Comparison of ENCODE assay signal across 17 cellular contexts in genomic region chr12:130966443-130967030, GRCh38. TPM values are rescaled to one million over a fixed set of nuclear protein-coding genes. Genes with fewer than 3 reads are reported as not detected.
DNase-seq lines count a peak whose midpoint lies in the region; ATAC-seq lines count a peak whose summit lies in the region.
"Had no signal": no experiment of that assay in that cellular context is flagged by ENCODE, and none has a peak within 500 bp of the region (broad histone marks: within the 10 kb centered on the region; RNA-seq: fewer than 3 reads in every experiment).

No MANE protein-coding gene starts in this region.

- H3K27me3 ChIP-seq in BLaER1 treated with 17β-estradiol and CSF1 and Interleukin-3, amounts not matched to agents 10 nM and 100 nM, result no peaks in the 10 kb centered on the region
- H3K27me3 ChIP-seq: MG63 had no signal

- no peaks in the 10 kb centered on the region for H3K36me3 ChIP-seq in BLaER1 treated with 17β-estradiol and CSF1 and Interleukin-3, amounts not matched to agents 10 nM and 100 nM
- H3K36me3 ChIP-seq: MG63 had no signal

- H3K9me3 ChIP-seq in BLaER1 treated with 17β-estradiol and CSF1 and Interleukin-3, amounts not matched to agents 10 nM and 100 nM (replicated peaks in 1 of 11), result peaks cover 0 to 19% (median 12%) of the 10 kb centered on the region in 11 experiments; a peak in 16 of 22 replicates
- H3K9me3 ChIP-seq: MG63 had no signal

- ATAC-seq in sciatic nerve, result no peak
- no peak for ATAC-seq in activated T-helper 17 cell treated with anti-CD3 and anti-CD28 coated beads, Interleukin-2, amount 50 U/mL, for 72 hours (replicated peaks)

- intact Hi-C loops in dendritic cell treated with granulocyte-macrophage colony-stimulating factor and Interleukin-4, amounts not matched to agents 40 ng/mL and 50 ng/mL, for 4 days (cut with micrococcal nuclease), result no loop called here
- intact Hi-C loops in sciatic nerve (cut with DNase I), result no loop called here

- no peaks in the 10 kb centered on the region for H3K36me3 Mint-ChIP-seq in dendritic cell treated with granulocyte-macrophage colony-stimulating factor and Interleukin-4, amounts not matched to agents 40 ng/mL and 50 ng/mL, for 4 days (ENCODE audit: low read depth)
- H3K36me3 Mint-ChIP-seq in activated T-helper 17 cell treated with anti-CD3 and anti-CD28 coated beads, Interleukin-2, amount 50 U/mL, for 72 hours (ENCODE audit: low read depth), result no peaks in the 10 kb centered on the region
- H3K36me3 Mint-ChIP-seq: CD8-positive, alpha-beta memory T cell had no signal

- peak overlapping the region; percentile 47 for H3K27ac Mint-ChIP-seq in dendritic cell treated with granulocyte-macrophage colony-stimulating factor and Interleukin-4, amounts not matched to agents 40 ng/mL and 50 ng/mL, for 4 days
- H3K27ac Mint-ChIP-seq in activated T-helper 17 cell treated with anti-CD3 and anti-CD28 coated beads, Interleukin-2, amount 50 U/mL, for 72 hours, result no peak overlapping the region
- H3K27ac Mint-ChIP-seq: B cell; CD8-positive, alpha-beta memory T cell; HFFc6 had no signal

- peak overlapping the region in 1 of 11 experiments; percentile 33; a peak in 1 of 22 replicates for H3K9ac ChIP-seq in BLaER1 treated with 17β-estradiol and CSF1 and Interleukin-3, amounts not matched to agents 10 nM and 100 nM

- no peak overlapping the region for H3K4me3 ChIP-seq in BLaER1 treated with 17β-estradiol and CSF1 and Interleukin-3, amounts not matched to agents 10 nM and 100 nM
- H3K4me3 ChIP-seq: MG63 had no signal

- no peaks in the 10 kb centered on the region for H4K20me1 ChIP-seq in BLaER1 treated with 17β-estradiol and CSF1 and Interleukin-3, amounts not matched to agents 10 nM and 100 nM

- H3K4me3 Mint-ChIP-seq in dendritic cell treated with granulocyte-macrophage colony-stimulating factor and Interleukin-4, amounts not matched to agents 40 ng/mL and 50 ng/mL, for 4 days, result no peak overlapping the region
- H3K4me3 Mint-ChIP-seq in activated T-helper 17 cell treated with anti-CD3 and anti-CD28 coated beads, Interleukin-2, amount 50 U/mL, for 72 hours, result no peak overlapping the region
- H3K4me3 Mint-ChIP-seq: B cell; CD8-positive, alpha-beta memory T cell; HFFc6 had no signal

- peaks cover 17% of the 10 kb centered on the region for H3K4me1 Mint-ChIP-seq in dendritic cell treated with granulocyte-macrophage colony-stimulating factor and Interleukin-4, amounts not matched to agents 40 ng/mL and 50 ng/mL, for 4 days (ENCODE audit: low read depth)
- H3K4me1 Mint-ChIP-seq in activated T-helper 17 cell treated with anti-CD3 and anti-CD28 coated beads, Interleukin-2, amount 50 U/mL, for 72 hours, result no peaks in the 10 kb centered on the region
- H3K4me1 Mint-ChIP-seq: CD8-positive, alpha-beta memory T cell had no signal

- no peaks in the 10 kb centered on the region for H3K27me3 Mint-ChIP-seq in dendritic cell treated with granulocyte-macrophage colony-stimulating factor and Interleukin-4, amounts not matched to agents 40 ng/mL and 50 ng/mL, for 4 days
- peaks cover 18% of the 10 kb centered on the region for H3K27me3 Mint-ChIP-seq in activated T-helper 17 cell treated with anti-CD3 and anti-CD28 coated beads, Interleukin-2, amount 50 U/mL, for 72 hours

- peak; percentile 76 for DNase-seq in CD1c-positive myeloid dendritic cell (ENCODE audit: extremely low spot score)
- DNase-seq in sciatic nerve (ENCODE audit: low spot score), result peak; percentile 45
- DNase-seq in NCI-H748 treated with DMSO at 0.1 percent for 48 hours (lab: John Stamatoyannopoulos, UW), result no peak
- DNase-seq in kidney glomerular epithelial cell (lab: John Stamatoyannopoulos, UW), result no peak
- DNase-seq: CD8-positive, alpha-beta memory T cell; DMS79; HFFc6; MG63; NCI-H1105; NCI-H1694; NCI-H510A treated with DMSO at 0.1 percent for 48 hours; SW 1271 had no signal

- H3K27ac ChIP-seq in BLaER1 treated with 17β-estradiol and CSF1 and Interleukin-3, amounts not matched to agents 10 nM and 100 nM, result peak overlapping the region in 9 of 11 experiments; percentile 2 to 76 (median 33); a peak in 11 of 22 replicates

- H3K4me1 ChIP-seq in BLaER1 treated with 17β-estradiol and CSF1 and Interleukin-3, amounts not matched to agents 10 nM and 100 nM, result peaks cover 23 to 41% (median 35%) of the 10 kb centered on the region in 10 experiments

- H3K4me2 ChIP-seq in BLaER1 treated with 17β-estradiol and CSF1 and Interleukin-3, amounts not matched to agents 10 nM and 100 nM, result peak overlapping the region in 8 of 11 experiments; percentile 39 to 88 (median 59); a peak in 14 of 22 replicates

- H3K9me3 Mint-ChIP-seq in dendritic cell treated with granulocyte-macrophage colony-stimulating factor and Interleukin-4, amounts not matched to agents 40 ng/mL and 50 ng/mL, for 4 days, result no peaks in the 10 kb centered on the region
- no peaks in the 10 kb centered on the region for H3K9me3 Mint-ChIP-seq in activated T-helper 17 cell treated with anti-CD3 and anti-CD28 coated beads, Interleukin-2, amount 50 U/mL, for 72 hours
- H3K9me3 Mint-ChIP-seq: CD8-positive, alpha-beta memory T cell had no signal

RNA-seq across cellular contexts. Expression of gene ADGRD1, which starts 12.8 kb away (rescaled TPM):
- total RNA-seq in sciatic nerve, result 224 TPM
- total RNA-seq in activated T-helper 17 cell treated with anti-CD3 and anti-CD28 coated beads, Interleukin-2, amount 50 U/mL, for 72 hours, result 1 to 10 TPM in 1 of 2 donors, not detected in 1; 2.7 TPM
- total RNA-seq: HFFc6, RPMI7951 had no signal

Comparison
In these comparisons a context has a peak if more than half of its experiments do, and no peak if none do; other contexts are left out.
1. DNase-seq: peak in CD1c-positive myeloid dendritic cell (single experiment) and sciatic nerve (single experiment); none in NCI-H748 treated with DMSO at 0.1 percent for 48 hours (single experiment) and kidney glomerular epithelial cell (single experiment).
2. RNA of gene ADGRD1, which starts 12.8 kb away (total RNA-seq): 224 TPM in sciatic nerve (single experiment); 2.7 TPM in activated T-helper 17 cell treated with anti-CD3 and anti-CD28 coated beads, Interleukin-2, amount 50 U/mL, for 72 hours; every median in the first group is over 10 times any median in the second.